Comparison of ENCODE assay signal across 1 cellular context in genomic region chr6:8085053-8085511, GRCh38.
TF ChIP-seq lines count a peak whose summit lies in the region.

No MANE protein-coding gene starts in this region.

TF ChIP-seq in HepG2, 621 proteins besides CTCF, POLR2A, EP300 and RAD21 (continued from another document and continues in another):
- TF ChIP-seq TIGD3 (CRISPR knock-in tag; IDR thresholded peaks at IDR 0.05; ENCODE audit: borderline replicate concordance) (no peak), SUZ12 (IDR thresholded peaks at IDR 0.05; ENCODE audit: low read depth, low read length) (no peak), ZNF609 (CRISPR knock-in tag; IDR thresholded peaks at IDR 0.05; ENCODE audit: borderline replicate concordance) (peak; percentile 69; the same call in 1 of the 2 replicates), HMG20A (CRISPR knock-in tag; IDR thresholded peaks at IDR 0.05; ENCODE audit: borderline replicate concordance) (peak; percentile 98), SNAPC4 (CRISPR knock-in tag; IDR thresholded peaks at IDR 0.05) (peak; percentile 59; the same call in 1 of the 2 replicates), ZNF484 (CRISPR knock-in tag; IDR thresholded peaks at IDR 0.05; ENCODE audit: borderline replicate concordance, low read depth) (no peak), ZNF792 (CRISPR knock-in tag; IDR thresholded peaks at IDR 0.05) (peak; percentile 91), NBN (conservative IDR thresholded peaks at IDR 0.05) (no peak), NAIF1 (CRISPR knock-in tag; IDR thresholded peaks at IDR 0.05; ENCODE audit: borderline replicate concordance) (no peak; the same call in 1 of the 2 replicates), PHF21A (CRISPR knock-in tag; IDR thresholded peaks at IDR 0.05) (peak; percentile 92), CBX5 (CRISPR knock-in tag; IDR thresholded peaks at IDR 0.05; ENCODE audit: borderline replicate concordance) (peak; percentile 91; the same call in 1 of the 2 replicates), SRSF1 (optimal IDR thresholded peaks at IDR 0.05; ENCODE audit: low read depth, low read length) (no peak), ZBTB21 (CRISPR knock-in tag; IDR thresholded peaks at IDR 0.05) (no peak), KAT7 (CRISPR knock-in tag; IDR thresholded peaks at IDR 0.05; ENCODE audit: borderline replicate concordance) (peak; percentile 80; the same call in 1 of the 2 replicates), KLF13 (CRISPR knock-in tag; IDR thresholded peaks at IDR 0.05) (no peak), ZEB1 (IDR thresholded peaks at IDR 0.05; ENCODE audit: insufficient replicate concordance, low read depth) (peak; percentile 76), ZNF740 (CRISPR knock-in tag; IDR thresholded peaks at IDR 0.05) (no peak), HINFP (CRISPR knock-in tag; IDR thresholded peaks at IDR 0.05; ENCODE audit: low read depth) (no peak), ZNF766 (CRISPR knock-in tag; IDR thresholded peaks at IDR 0.05; ENCODE audit: borderline replicate concordance) (no peak), ZFP37 (CRISPR knock-in tag; IDR thresholded peaks at IDR 0.05; ENCODE audit: borderline replicate concordance) (no peak), SMAD3 (CRISPR knock-in tag; IDR thresholded peaks at IDR 0.05) (peak; percentile 96), MAFK (conservative IDR thresholded peaks at IDR 0.05 in 1 of 2, IDR thresholded peaks at IDR 0.05 in 1 of 2; ENCODE audit: low read length in 2 of 2) (no peak), ISX (CRISPR knock-in tag; conservative IDR thresholded peaks at IDR 0.05) (no peak), ZNF878 (CRISPR knock-in tag; IDR thresholded peaks at IDR 0.05) (0 out of 2 replicates have a peak, but pooled peaks have one; percentile 63)
- TF ChIP-seq, protein P1, sequence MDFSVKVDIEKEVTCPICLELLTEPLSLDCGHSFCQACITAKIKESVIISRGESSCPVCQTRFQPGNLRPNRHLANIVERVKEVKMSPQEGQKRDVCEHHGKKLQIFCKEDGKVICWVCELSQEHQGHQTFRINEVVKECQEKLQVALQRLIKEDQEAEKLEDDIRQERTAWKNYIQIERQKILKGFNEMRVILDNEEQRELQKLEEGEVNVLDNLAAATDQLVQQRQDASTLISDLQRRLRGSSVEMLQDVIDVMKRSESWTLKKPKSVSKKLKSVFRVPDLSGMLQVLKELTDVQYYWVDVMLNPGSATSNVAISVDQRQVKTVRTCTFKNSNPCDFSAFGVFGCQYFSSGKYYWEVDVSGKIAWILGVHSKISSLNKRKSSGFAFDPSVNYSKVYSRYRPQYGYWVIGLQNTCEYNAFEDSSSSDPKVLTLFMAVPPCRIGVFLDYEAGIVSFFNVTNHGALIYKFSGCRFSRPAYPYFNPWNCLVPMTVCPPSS (IDR thresholded peaks at IDR 0.05) = no peak
- TF ChIP-seq, protein P2, sequence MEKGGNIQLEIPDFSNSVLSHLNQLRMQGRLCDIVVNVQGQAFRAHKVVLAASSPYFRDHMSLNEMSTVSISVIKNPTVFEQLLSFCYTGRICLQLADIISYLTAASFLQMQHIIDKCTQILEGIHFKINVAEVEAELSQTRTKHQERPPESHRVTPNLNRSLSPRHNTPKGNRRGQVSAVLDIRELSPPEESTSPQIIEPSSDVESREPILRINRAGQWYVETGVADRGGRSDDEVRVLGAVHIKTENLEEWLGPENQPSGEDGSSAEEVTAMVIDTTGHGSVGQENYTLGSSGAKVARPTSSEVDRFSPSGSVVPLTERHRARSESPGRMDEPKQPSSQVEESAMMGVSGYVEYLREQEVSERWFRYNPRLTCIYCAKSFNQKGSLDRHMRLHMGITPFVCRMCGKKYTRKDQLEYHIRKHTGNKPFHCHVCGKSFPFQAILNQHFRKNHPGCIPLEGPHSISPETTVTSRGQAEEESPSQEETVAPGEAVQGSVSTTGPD (CRISPR knock-in tag; IDR thresholded peaks at IDR 0.05) = no peak; the same call in 1 of the 2 replicates
- TF ChIP-seq, protein P3, sequence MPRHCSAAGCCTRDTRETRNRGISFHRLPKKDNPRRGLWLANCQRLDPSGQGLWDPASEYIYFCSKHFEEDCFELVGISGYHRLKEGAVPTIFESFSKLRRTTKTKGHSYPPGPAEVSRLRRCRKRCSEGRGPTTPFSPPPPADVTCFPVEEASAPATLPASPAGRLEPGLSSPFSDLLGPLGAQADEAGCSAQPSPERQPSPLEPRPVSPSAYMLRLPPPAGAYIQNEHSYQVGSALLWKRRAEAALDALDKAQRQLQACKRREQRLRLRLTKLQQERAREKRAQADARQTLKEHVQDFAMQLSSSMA (CRISPR knock-in tag; IDR thresholded peaks at IDR 0.05) = peak; percentile 34; the same call in 1 of the 2 replicates
- TF ChIP-seq, protein P4, sequence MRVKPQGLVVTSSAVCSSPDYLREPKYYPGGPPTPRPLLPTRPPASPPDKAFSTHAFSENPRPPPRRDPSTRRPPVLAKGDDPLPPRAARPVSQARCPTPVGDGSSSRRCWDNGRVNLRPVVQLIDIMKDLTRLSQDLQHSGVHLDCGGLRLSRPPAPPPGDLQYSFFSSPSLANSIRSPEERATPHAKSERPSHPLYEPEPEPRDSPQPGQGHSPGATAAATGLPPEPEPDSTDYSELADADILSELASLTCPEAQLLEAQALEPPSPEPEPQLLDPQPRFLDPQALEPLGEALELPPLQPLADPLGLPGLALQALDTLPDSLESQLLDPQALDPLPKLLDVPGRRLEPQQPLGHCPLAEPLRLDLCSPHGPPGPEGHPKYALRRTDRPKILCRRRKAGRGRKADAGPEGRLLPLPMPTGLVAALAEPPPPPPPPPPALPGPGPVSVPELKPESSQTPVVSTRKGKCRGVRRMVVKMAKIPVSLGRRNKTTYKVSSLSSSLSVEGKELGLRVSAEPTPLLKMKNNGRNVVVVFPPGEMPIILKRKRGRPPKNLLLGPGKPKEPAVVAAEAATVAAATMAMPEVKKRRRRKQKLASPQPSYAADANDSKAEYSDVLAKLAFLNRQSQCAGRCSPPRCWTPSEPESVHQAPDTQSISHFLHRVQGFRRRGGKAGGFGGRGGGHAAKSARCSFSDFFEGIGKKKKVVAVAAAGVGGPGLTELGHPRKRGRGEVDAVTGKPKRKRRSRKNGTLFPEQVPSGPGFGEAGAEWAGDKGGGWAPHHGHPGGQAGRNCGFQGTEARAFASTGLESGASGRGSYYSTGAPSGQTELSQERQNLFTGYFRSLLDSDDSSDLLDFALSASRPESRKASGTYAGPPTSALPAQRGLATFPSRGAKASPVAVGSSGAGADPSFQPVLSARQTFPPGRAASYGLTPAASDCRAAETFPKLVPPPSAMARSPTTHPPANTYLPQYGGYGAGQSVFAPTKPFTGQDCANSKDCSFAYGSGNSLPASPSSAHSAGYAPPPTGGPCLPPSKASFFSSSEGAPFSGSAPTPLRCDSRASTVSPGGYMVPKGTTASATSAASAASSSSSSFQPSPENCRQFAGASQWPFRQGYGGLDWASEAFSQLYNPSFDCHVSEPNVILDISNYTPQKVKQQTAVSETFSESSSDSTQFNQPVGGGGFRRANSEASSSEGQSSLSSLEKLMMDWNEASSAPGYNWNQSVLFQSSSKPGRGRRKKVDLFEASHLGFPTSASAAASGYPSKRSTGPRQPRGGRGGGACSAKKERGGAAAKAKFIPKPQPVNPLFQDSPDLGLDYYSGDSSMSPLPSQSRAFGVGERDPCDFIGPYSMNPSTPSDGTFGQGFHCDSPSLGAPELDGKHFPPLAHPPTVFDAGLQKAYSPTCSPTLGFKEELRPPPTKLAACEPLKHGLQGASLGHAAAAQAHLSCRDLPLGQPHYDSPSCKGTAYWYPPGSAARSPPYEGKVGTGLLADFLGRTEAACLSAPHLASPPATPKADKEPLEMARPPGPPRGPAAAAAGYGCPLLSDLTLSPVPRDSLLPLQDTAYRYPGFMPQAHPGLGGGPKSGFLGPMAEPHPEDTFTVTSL (CRISPR knock-in tag; IDR thresholded peaks at IDR 0.05; ENCODE audit: borderline replicate concordance) = peak; percentile 97
